1 cellular context compared by ENCODE assay signal in the genomic region with DNA sequence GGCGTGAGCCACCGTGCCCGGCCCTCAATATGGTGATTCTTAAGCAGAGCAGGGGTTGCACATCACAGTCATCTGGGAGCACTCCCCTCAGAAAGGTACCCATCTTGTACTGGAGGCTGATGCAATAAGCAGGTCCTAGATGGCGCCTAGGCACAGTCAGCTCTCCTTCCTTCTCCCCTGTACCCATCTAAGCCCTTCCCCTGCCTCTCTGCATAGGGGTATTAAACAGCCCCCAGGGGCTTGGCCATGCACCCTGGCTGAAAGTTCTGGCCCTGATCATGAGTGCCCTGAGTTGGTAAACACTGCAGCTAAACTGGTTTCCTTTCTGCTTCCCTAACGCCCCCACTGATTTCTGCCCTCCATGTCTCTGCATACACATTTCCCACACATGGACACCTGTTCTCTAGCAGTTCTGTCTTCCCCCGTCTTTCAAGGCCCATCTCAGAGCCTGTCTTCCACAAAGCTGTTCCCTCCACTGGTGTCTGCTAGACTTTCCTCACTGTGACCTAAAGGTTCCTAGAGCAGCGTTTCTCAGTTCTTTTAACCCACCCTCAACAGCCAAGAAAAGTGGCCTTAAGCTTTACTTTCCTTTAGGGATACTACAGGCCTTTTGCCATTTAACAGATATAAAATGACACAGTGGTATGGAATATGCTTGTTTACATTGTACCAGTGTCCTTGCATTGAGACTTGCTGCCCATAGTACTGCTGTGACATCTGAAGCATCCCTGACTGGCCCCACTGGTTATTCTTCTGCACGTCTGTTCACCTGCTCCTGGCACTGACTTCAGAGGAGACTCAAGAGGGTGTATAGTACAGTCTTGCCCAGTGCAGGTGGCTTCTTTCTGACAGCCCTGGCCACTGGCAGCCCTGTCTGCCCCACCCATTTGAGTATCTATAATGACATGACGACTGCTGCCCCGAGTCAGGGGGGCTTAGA.
TF ChIP-seq lines count a peak whose summit lies in the region.

No MANE protein-coding gene starts in this region.

TF ChIP-seq in K562, 482 proteins besides CTCF, POLR2A, EP300 and RAD21 (continued from another document):
- TF ChIP-seq, protein P1, sequence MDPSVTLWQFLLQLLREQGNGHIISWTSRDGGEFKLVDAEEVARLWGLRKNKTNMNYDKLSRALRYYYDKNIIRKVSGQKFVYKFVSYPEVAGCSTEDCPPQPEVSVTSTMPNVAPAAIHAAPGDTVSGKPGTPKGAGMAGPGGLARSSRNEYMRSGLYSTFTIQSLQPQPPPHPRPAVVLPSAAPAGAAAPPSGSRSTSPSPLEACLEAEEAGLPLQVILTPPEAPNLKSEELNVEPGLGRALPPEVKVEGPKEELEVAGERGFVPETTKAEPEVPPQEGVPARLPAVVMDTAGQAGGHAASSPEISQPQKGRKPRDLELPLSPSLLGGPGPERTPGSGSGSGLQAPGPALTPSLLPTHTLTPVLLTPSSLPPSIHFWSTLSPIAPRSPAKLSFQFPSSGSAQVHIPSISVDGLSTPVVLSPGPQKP (CRISPR knock-in tag; IDR thresholded peaks at IDR 0.05), result no peak
- TF ChIP-seq, protein P2, sequence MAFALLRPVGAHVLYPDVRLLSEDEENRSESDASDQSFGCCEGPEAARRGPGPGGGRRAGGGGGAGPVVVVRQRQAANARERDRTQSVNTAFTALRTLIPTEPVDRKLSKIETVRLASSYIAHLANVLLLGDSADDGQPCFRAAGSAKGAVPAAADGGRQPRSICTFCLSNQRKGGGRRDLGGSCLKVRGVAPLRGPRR (CRISPR knock-in tag; IDR thresholded peaks at IDR 0.05), result no peak
- TF ChIP-seq HSF4 (CRISPR knock-in tag; IDR thresholded peaks at IDR 0.05; ENCODE audit: borderline replicate concordance) (no peak), GATAD2B (IDR thresholded peaks at IDR 0.05; ENCODE audit: borderline replicate concordance) (no peak), SP2 (IDR thresholded peaks at IDR 0.05; ENCODE audit: extremely low read depth, low read depth, low read length, poor library complexity, severe bottlenecking) (peak; percentile 22), XRCC4 (IDR thresholded peaks at IDR 0.05; ENCODE audit: extremely low read depth, insufficient read depth, insufficient read length) (no peak), ETV1 (tag; conservative IDR thresholded peaks at IDR 0.05; ENCODE audit: low read depth) (no peak), ZNF408 (CRISPR knock-in tag; IDR thresholded peaks at IDR 0.05; ENCODE audit: low read depth) (no peak), ELF2 (CRISPR knock-in tag; IDR thresholded peaks at IDR 0.05) (no peak), NR2C1 (IDR thresholded peaks at IDR 0.05) (no peak), NR2C1 (tag; IDR thresholded peaks at IDR 0.05) (no peak), BACH1 (tag; IDR thresholded peaks at IDR 0.05) (no peak), ZNF282 (CRISPR knock-in tag; IDR thresholded peaks at IDR 0.05) (no peak; the same call in 1 of the 2 replicates), NCOA2 (IDR thresholded peaks at IDR 0.05; ENCODE audit: partially characterized antibody in 2 of 2) (no peak), ZNF124 (CRISPR knock-in tag; IDR thresholded peaks at IDR 0.05) (no peak), ZFPM2 (CRISPR knock-in tag; IDR thresholded peaks at IDR 0.05) (peak; percentile 34; the same call in 1 of the 2 replicates), FOXA3 (CRISPR knock-in tag; conservative IDR thresholded peaks at IDR 0.05 in 1 of 2, IDR thresholded peaks at IDR 0.05 in 1 of 2) (peak in 1 of 2 experiments; percentile 81; a peak in 2 of 4 replicates), CCNT2 (IDR thresholded peaks at IDR 0.05; ENCODE audit: borderline replicate concordance, extremely low read depth, insufficient read length, low read depth, low read length) (no peak), DMBX1 (CRISPR knock-in tag; IDR thresholded peaks at IDR 0.05; ENCODE audit: borderline replicate concordance) (no peak; the same call in 1 of the 2 replicates), MAZ (CRISPR knock-in tag; conservative IDR thresholded peaks at IDR 0.05 in 1 of 2, IDR thresholded peaks at IDR 0.05 in 1 of 2) (0 out of 4 replicates have a peak, but pooled peaks of 1 of the 2 experiments have one; percentile 21), MTA1 (IDR thresholded peaks at IDR 0.05; ENCODE audit: borderline replicate concordance) (no peak), MXI1 (IDR thresholded peaks at IDR 0.05; ENCODE audit: low read depth, low read length) (no peak), SMAD4 (CRISPR knock-in tag; conservative IDR thresholded peaks at IDR 0.05) (0 out of 2 replicates have a peak, but pooled peaks have one; percentile 20), ZNF165 (CRISPR knock-in tag; IDR thresholded peaks at IDR 0.05; ENCODE audit: borderline replicate concordance) (peak; percentile 67; the same call in 1 of the 2 replicates), U2AF2 (optimal IDR thresholded peaks at IDR 0.05; ENCODE audit: low read depth, low read length) (no peak), TAF15 (IDR thresholded peaks at IDR 0.05; ENCODE audit: low read depth, low read length) (no peak), ZNF263 (CRISPR knock-in tag; IDR thresholded peaks at IDR 0.05; ENCODE audit: borderline replicate concordance) (peak; percentile 67), ZNF766 (CRISPR knock-in tag; conservative IDR thresholded peaks at IDR 0.05) (no peak), MIER1 (IDR thresholded peaks at IDR 0.05; ENCODE audit: low read depth) (no peak), RUNX1 (IDR thresholded peaks at IDR 0.05; ENCODE audit: low read depth) (no peak), TRIM24 (IDR thresholded peaks at IDR 0.05) (no peak), SMARCC2 (IDR thresholded peaks at IDR 0.05; ENCODE audit: low read depth) (no peak), ZC3H4 (CRISPR knock-in tag; IDR thresholded peaks at IDR 0.05; ENCODE audit: borderline replicate concordance) (no peak), BCOR (IDR thresholded peaks at IDR 0.05) (no peak), ZNF431 (CRISPR knock-in tag; IDR thresholded peaks at IDR 0.05) (no peak)
- TF ChIP-seq, protein P3, sequence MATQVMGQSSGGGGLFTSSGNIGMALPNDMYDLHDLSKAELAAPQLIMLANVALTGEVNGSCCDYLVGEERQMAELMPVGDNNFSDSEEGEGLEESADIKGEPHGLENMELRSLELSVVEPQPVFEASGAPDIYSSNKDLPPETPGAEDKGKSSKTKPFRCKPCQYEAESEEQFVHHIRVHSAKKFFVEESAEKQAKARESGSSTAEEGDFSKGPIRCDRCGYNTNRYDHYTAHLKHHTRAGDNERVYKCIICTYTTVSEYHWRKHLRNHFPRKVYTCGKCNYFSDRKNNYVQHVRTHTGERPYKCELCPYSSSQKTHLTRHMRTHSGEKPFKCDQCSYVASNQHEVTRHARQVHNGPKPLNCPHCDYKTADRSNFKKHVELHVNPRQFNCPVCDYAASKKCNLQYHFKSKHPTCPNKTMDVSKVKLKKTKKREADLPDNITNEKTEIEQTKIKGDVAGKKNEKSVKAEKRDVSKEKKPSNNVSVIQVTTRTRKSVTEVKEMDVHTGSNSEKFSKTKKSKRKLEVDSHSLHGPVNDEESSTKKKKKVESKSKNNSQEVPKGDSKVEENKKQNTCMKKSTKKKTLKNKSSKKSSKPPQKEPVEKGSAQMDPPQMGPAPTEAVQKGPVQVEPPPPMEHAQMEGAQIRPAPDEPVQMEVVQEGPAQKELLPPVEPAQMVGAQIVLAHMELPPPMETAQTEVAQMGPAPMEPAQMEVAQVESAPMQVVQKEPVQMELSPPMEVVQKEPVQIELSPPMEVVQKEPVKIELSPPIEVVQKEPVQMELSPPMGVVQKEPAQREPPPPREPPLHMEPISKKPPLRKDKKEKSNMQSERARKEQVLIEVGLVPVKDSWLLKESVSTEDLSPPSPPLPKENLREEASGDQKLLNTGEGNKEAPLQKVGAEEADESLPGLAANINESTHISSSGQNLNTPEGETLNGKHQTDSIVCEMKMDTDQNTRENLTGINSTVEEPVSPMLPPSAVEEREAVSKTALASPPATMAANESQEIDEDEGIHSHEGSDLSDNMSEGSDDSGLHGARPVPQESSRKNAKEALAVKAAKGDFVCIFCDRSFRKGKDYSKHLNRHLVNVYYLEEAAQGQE (CRISPR knock-in tag; IDR thresholded peaks at IDR 0.05; ENCODE audit: low read depth), result no peak
- TF ChIP-seq, protein P4, sequence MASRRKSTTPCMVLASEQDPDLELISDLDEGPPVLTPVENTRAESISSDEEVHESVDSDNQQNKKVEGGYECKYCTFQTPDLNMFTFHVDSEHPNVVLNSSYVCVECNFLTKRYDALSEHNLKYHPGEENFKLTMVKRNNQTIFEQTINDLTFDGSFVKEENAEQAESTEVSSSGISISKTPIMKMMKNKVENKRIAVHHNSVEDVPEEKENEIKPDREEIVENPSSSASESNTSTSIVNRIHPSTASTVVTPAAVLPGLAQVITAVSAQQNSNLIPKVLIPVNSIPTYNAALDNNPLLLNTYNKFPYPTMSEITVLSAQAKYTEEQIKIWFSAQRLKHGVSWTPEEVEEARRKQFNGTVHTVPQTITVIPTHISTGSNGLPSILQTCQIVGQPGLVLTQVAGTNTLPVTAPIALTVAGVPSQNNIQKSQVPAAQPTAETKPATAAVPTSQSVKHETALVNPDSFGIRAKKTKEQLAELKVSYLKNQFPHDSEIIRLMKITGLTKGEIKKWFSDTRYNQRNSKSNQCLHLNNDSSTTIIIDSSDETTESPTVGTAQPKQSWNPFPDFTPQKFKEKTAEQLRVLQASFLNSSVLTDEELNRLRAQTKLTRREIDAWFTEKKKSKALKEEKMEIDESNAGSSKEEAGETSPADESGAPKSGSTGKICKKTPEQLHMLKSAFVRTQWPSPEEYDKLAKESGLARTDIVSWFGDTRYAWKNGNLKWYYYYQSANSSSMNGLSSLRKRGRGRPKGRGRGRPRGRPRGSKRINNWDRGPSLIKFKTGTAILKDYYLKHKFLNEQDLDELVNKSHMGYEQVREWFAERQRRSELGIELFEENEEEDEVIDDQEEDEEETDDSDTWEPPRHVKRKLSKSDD (conservative IDR thresholded peaks at IDR 0.05; ENCODE audit: low read length), result no peak
- TF ChIP-seq, protein P5, sequence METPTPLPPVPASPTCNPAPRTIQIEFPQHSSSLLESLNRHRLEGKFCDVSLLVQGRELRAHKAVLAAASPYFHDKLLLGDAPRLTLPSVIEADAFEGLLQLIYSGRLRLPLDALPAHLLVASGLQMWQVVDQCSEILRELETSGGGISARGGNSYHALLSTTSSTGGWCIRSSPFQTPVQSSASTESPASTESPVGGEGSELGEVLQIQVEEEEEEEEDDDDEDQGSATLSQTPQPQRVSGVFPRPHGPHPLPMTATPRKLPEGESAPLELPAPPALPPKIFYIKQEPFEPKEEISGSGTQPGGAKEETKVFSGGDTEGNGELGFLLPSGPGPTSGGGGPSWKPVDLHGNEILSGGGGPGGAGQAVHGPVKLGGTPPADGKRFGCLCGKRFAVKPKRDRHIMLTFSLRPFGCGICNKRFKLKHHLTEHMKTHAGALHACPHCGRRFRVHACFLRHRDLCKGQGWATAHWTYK (CRISPR knock-in tag; IDR thresholded peaks at IDR 0.05), result 0 out of 2 replicates have a peak, but pooled peaks have one; percentile 16
- TF ChIP-seq, protein P6, sequence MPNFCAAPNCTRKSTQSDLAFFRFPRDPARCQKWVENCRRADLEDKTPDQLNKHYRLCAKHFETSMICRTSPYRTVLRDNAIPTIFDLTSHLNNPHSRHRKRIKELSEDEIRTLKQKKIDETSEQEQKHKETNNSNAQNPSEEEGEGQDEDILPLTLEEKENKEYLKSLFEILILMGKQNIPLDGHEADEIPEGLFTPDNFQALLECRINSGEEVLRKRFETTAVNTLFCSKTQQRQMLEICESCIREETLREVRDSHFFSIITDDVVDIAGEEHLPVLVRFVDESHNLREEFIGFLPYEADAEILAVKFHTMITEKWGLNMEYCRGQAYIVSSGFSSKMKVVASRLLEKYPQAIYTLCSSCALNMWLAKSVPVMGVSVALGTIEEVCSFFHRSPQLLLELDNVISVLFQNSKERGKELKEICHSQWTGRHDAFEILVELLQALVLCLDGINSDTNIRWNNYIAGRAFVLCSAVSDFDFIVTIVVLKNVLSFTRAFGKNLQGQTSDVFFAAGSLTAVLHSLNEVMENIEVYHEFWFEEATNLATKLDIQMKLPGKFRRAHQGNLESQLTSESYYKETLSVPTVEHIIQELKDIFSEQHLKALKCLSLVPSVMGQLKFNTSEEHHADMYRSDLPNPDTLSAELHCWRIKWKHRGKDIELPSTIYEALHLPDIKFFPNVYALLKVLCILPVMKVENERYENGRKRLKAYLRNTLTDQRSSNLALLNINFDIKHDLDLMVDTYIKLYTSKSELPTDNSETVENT (CRISPR knock-in tag; IDR thresholded peaks at IDR 0.05), result peak; percentile 81
- TF ChIP-seq, protein P7, sequence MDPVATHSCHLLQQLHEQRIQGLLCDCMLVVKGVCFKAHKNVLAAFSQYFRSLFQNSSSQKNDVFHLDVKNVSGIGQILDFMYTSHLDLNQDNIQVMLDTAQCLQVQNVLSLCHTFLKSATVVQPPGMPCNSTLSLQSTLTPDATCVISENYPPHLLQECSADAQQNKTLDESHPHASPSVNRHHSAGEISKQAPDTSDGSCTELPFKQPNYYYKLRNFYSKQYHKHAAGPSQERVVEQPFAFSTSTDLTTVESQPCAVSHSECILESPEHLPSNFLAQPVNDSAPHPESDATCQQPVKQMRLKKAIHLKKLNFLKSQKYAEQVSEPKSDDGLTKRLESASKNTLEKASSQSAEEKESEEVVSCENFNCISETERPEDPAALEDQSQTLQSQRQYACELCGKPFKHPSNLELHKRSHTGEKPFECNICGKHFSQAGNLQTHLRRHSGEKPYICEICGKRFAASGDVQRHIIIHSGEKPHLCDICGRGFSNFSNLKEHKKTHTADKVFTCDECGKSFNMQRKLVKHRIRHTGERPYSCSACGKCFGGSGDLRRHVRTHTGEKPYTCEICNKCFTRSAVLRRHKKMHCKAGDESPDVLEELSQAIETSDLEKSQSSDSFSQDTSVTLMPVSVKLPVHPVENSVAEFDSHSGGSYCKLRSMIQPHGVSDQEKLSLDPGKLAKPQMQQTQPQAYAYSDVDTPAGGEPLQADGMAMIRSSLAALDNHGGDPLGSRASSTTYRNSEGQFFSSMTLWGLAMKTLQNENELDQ (CRISPR knock-in tag; IDR thresholded peaks at IDR 0.05; ENCODE audit: borderline replicate concordance), result no peak
- TF ChIP-seq, protein P8, sequence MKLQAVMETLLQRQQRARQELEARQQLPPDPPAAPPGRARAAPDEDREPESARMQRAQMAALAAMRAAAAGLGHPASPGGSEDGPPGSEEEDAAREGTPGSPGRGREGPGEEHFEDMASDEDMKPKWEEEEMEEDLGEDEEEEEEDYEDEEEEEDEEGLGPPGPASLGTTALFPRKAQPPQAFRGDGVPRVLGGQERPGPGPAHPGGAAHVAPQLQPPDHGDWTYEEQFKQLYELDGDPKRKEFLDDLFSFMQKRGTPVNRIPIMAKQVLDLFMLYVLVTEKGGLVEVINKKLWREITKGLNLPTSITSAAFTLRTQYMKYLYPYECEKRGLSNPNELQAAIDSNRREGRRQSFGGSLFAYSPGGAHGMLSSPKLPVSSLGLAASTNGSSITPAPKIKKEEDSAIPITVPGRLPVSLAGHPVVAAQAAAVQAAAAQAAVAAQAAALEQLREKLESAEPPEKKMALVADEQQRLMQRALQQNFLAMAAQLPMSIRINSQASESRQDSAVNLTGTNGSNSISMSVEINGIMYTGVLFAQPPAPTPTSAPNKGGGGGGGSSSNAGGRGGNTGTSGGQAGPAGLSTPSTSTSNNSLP (IDR thresholded peaks at IDR 0.05; ENCODE audit: borderline replicate concordance, low read depth, low read length), result no peak
- TF ChIP-seq, protein P9, sequence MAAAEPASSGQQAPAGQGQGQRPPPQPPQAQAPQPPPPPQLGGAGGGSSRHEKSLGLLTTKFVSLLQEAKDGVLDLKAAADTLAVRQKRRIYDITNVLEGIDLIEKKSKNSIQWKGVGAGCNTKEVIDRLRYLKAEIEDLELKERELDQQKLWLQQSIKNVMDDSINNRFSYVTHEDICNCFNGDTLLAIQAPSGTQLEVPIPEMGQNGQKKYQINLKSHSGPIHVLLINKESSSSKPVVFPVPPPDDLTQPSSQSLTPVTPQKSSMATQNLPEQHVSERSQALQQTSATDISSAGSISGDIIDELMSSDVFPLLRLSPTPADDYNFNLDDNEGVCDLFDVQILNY (CRISPR knock-in tag; IDR thresholded peaks at IDR 0.05), result no peak
